ENCODE assay signal across 8 cellular contexts in the genomic region with DNA sequence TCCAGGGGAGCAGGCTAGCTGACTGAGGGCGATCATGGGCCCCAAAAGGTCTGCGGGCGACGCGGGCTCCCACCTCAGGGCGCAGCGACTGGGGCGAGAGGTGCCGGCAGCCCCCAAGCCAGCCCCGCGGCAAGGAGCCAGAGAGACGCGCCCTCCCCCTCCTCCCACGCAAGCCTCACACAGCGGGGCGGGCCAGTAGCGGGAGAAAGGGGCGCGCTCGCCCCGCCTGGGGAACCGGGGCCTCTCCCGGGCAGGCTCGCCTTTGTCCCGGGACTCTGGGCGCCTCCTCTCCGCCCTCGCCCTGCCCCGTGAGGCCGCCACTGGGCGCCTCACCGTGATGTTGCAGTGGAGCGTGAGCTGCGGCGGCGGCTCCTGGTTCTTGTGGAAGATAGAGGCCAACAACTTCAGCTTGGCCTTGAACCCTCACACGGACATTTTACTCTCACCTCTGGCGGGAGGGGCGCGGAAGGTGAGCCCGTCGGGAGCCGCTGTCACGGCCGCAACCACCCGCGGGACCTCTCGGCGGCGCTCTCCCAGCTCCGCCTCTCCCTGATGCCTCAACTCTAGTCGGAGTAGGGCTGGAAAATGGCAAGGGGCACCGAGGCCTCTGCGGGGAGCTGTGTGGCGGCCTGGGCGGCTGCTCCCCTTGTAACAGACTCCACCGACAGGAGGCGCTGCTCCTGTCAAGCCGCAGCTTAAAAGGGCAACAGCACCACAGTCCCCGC.
A peak's percentile ranks its signal among the peaks of the same experiment; 100 is the strongest.
DNase-seq lines count a peak whose midpoint lies in the region; ATAC-seq and TF ChIP-seq lines count a peak whose summit lies in the region.
"Not testable (repeated sequence)": the region's sequence is repeated elsewhere in the genome, so short reads cannot be mapped to it uniquely, and the experiment has no call there.

No MANE protein-coding gene starts in this region.

- not testable (repeated sequence) for TF ChIP-seq POLR2A in thyroid gland (IDR thresholded peaks at IDR 0.05)

- not testable (repeated sequence) for BruUV-seq in MCF 10A (replicated peaks; lab: Mats Ljungman, UMichigan)

- intact Hi-C loops in CD4-positive, alpha-beta memory T cell (cut with micrococcal nuclease); MCF 10A (cut with micrococcal nuclease); cardiac septum (cut with DNase I); thyroid gland (cut with DNase I): not testable (repeated sequence)

- not testable (repeated sequence) for H3K4me1 Mint-ChIP-seq in CD4-positive, alpha-beta memory T cell; MCF 10A (ENCODE audit: insufficient read depth, unreplicated experiment); naive thymus-derived CD8-positive, alpha-beta T cell

- not testable (repeated sequence) for H3K36me3 ChIP-seq in CD4-positive, alpha-beta memory T cell (ENCODE audit: insufficient read depth, low read length); thyroid gland

- POLR2A ChIA-PET in CD4-positive, alpha-beta memory T cell (lab: Charles Lee; ENCODE audit: partially characterized antibody); MCF 10A (lab: Yijun Ruan, JAX); naive thymus-derived CD8-positive, alpha-beta T cell (lab: Charles Lee): not testable (repeated sequence)

- not testable (repeated sequence) for H3K4me3 ChIP-seq in CD4-positive, alpha-beta memory T cell (ENCODE audit: low read length in 2 of 2)
- peak overlapping the region in 1 of 3 donors; percentile 30 for H3K4me3 ChIP-seq in thyroid gland (replicated peaks in 1 of 3)

- H3K27me3 ChIP-seq in CD4-positive, alpha-beta memory T cell (ENCODE audit: insufficient read depth, low read length); thyroid gland: not testable (repeated sequence)

- DNase-seq in CD4-positive, alpha-beta memory T cell: peak; percentile 18 to 41 (median 30)
- peak; percentile 10 for DNase-seq in T-helper 9 cell
- DNase-seq in activated T-cell treated with anti-CD3 and anti-CD28 coated beads for 4 hours: peak; percentile 39
- not testable (repeated sequence) for DNase-seq in MCF 10A (ENCODE audit: unreplicated experiment)
- peak; percentile 43 for DNase-seq in cardiac septum (ENCODE audit: low spot score)
- DNase-seq in naive thymus-derived CD8-positive, alpha-beta T cell: peak in 8 of 10 donors; percentile 14 to 62 (median 24)
- DNase-seq in stimulated activated CD4-positive, alpha-beta T cell treated with anti-CD3 and anti-CD28 coated beads, Interleukin-2, amount 100 ng/mL, for 24 hours: peak; percentile 22 to 52
- DNase-seq in thyroid gland: peak; percentile 1 to 8

- not testable (repeated sequence) for H3K27me3 Mint-ChIP-seq in CD4-positive, alpha-beta memory T cell; MCF 10A (ENCODE audit: insufficient read depth, unreplicated experiment); naive thymus-derived CD8-positive, alpha-beta T cell

- H3K9me3 Mint-ChIP-seq in CD4-positive, alpha-beta memory T cell; MCF 10A (ENCODE audit: unreplicated experiment); naive thymus-derived CD8-positive, alpha-beta T cell: not testable (repeated sequence)

- not testable (repeated sequence) for ATAC-seq in naive thymus-derived CD8-positive, alpha-beta T cell

- not testable (repeated sequence) for H3K36me3 Mint-ChIP-seq in CD4-positive, alpha-beta memory T cell; MCF 10A (ENCODE audit: insufficient read depth, unreplicated experiment); naive thymus-derived CD8-positive, alpha-beta T cell

- not testable (repeated sequence) for H3K4me3 Mint-ChIP-seq in CD4-positive, alpha-beta memory T cell
- H3K4me3 Mint-ChIP-seq in MCF 10A (ENCODE audit: unreplicated experiment): peak overlapping the region; percentile 36
- H3K4me3 Mint-ChIP-seq in naive thymus-derived CD8-positive, alpha-beta T cell: peak overlapping the region in 1 of 10 donors; percentile 47

- WGBS in thyroid gland, 2 donors: no CpG with 5 or more reads among the region's 60 CpGs

- TF ChIP-seq CTCF in MCF 10A (IDR thresholded peaks at IDR 0.05; ENCODE audit: unreplicated experiment); thyroid gland (IDR thresholded peaks at IDR 0.05): not testable (repeated sequence)

- CTCF ChIA-PET in CD4-positive, alpha-beta memory T cell (lab: Charles Lee; ENCODE audit: partially characterized antibody); MCF 10A (lab: Yijun Ruan, JAX): not testable (repeated sequence)

- H3K27ac Mint-ChIP-seq in CD4-positive, alpha-beta memory T cell; MCF 10A (ENCODE audit: low read depth, unreplicated experiment); naive thymus-derived CD8-positive, alpha-beta T cell: not testable (repeated sequence)

- H3K9me3 ChIP-seq in CD4-positive, alpha-beta memory T cell (ENCODE audit: control insufficient read depth in 1 of 2, low read length in 2 of 2); thyroid gland: not testable (repeated sequence)

- H3K4me1 ChIP-seq in CD4-positive, alpha-beta memory T cell (ENCODE audit: insufficient read depth, low read length); thyroid gland: not testable (repeated sequence)

- not testable (repeated sequence) for H3K27ac ChIP-seq in CD4-positive, alpha-beta memory T cell (ENCODE audit: low read depth, low read length)
- H3K27ac ChIP-seq in thyroid gland: peak overlapping the region in 1 of 3 donors; percentile 70
